ENCODE assay signal across 1 cellular context in the genomic region with DNA sequence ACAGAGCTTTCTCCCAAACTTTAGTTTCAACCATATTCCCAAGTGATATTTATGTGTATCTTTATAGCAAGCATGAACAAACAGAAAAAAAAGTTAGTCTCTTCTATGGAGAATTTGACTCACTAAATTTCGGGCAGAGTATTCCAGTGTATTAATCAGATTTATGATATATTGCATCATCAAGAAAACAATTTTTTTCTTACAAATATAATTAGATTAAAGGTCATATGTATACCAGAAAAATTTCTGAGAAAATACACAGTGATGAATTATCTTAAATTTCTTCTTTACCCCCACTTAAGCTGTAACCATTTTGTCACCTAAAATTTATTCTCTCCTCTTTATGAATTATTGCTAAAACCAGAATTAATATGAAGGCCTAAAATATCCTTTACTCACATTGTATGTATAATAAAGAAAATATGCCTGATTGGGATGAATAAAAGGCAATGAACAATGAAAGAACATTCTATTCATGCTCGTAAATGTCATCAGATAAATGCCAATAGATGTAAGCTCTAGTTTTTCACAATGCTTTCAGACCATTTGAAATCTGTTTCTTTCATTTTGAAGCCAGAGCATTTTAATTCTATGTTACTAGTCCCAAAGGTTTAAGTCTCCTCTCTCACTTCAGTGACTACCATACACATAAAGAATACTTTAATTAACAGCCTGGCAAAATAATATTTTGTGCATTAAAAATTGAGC.
A peak's percentile ranks its signal among the peaks of the same experiment; 100 is the strongest.
TF ChIP-seq lines count a peak whose summit lies in the region.

No MANE protein-coding gene starts in this region.

TF ChIP-seq in SK-N-SH treated with all-trans-retinoic acid at 6 μM for 48 hours, 23 proteins besides CTCF, POLR2A, EP300 and RAD21 (continued from another document):
- TF ChIP-seq, protein P1, sequence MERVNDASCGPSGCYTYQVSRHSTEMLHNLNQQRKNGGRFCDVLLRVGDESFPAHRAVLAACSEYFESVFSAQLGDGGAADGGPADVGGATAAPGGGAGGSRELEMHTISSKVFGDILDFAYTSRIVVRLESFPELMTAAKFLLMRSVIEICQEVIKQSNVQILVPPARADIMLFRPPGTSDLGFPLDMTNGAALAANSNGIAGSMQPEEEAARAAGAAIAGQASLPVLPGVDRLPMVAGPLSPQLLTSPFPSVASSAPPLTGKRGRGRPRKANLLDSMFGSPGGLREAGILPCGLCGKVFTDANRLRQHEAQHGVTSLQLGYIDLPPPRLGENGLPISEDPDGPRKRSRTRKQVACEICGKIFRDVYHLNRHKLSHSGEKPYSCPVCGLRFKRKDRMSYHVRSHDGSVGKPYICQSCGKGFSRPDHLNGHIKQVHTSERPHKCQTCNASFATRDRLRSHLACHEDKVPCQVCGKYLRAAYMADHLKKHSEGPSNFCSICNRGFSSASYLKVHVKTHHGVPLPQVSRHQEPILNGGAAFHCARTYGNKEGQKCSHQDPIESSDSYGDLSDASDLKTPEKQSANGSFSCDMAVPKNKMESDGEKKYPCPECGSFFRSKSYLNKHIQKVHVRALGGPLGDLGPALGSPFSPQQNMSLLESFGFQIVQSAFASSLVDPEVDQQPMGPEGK (CRISPR knock-in tag; IDR thresholded peaks at IDR 0.05; ENCODE audit: borderline replicate concordance), result no peak
- TF ChIP-seq SNAI2 (CRISPR knock-in tag; IDR thresholded peaks at IDR 0.05) (no peak), PPARA (CRISPR knock-in tag; IDR thresholded peaks at IDR 0.05; ENCODE audit: borderline replicate concordance) (no peak), ISL1 (CRISPR knock-in tag; IDR thresholded peaks at IDR 0.05) (peak; percentile 99), ESRRG (CRISPR knock-in tag; IDR thresholded peaks at IDR 0.05) (no peak), BACH2 (CRISPR knock-in tag; IDR thresholded peaks at IDR 0.05; ENCODE audit: borderline replicate concordance) (no peak), TCF4 (CRISPR knock-in tag; IDR thresholded peaks at IDR 0.05; ENCODE audit: borderline replicate concordance) (no peak), ZFP3 (CRISPR knock-in tag; IDR thresholded peaks at IDR 0.05) (peak; percentile 30; the same call in 1 of the 2 replicates), GLIS3 (CRISPR knock-in tag; IDR thresholded peaks at IDR 0.05) (no peak)
- TF ChIP-seq, protein P2, sequence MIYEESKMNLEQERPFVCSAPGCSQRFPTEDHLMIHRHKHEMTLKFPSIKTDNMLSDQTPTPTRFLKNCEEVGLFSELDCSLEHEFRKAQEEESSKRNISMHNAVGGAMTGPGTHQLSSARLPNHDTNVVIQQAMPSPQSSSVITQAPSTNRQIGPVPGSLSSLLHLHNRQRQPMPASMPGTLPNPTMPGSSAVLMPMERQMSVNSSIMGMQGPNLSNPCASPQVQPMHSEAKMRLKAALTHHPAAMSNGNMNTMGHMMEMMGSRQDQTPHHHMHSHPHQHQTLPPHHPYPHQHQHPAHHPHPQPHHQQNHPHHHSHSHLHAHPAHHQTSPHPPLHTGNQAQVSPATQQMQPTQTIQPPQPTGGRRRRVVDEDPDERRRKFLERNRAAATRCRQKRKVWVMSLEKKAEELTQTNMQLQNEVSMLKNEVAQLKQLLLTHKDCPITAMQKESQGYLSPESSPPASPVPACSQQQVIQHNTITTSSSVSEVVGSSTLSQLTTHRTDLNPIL (CRISPR knock-in tag; IDR thresholded peaks at IDR 0.05; ENCODE audit: low read depth), result peak; percentile 87
- TF ChIP-seq, protein P3, sequence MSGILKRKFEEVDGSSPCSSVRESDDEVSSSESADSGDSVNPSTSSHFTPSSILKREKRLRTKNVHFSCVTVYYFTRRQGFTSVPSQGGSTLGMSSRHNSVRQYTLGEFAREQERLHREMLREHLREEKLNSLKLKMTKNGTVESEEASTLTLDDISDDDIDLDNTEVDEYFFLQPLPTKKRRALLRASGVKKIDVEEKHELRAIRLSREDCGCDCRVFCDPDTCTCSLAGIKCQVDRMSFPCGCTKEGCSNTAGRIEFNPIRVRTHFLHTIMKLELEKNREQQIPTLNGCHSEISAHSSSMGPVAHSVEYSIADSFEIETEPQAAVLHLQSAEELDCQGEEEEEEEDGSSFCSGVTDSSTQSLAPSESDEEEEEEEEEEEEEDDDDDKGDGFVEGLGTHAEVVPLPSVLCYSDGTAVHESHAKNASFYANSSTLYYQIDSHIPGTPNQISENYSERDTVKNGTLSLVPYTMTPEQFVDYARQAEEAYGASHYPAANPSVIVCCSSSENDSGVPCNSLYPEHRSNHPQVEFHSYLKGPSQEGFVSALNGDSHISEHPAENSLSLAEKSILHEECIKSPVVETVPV (CRISPR knock-in tag; IDR thresholded peaks at IDR 0.05), result 0 out of 2 replicates have a peak, but pooled peaks have one; percentile 44
